ENCODE assay signal across 1 cellular context in the genomic region with DNA sequence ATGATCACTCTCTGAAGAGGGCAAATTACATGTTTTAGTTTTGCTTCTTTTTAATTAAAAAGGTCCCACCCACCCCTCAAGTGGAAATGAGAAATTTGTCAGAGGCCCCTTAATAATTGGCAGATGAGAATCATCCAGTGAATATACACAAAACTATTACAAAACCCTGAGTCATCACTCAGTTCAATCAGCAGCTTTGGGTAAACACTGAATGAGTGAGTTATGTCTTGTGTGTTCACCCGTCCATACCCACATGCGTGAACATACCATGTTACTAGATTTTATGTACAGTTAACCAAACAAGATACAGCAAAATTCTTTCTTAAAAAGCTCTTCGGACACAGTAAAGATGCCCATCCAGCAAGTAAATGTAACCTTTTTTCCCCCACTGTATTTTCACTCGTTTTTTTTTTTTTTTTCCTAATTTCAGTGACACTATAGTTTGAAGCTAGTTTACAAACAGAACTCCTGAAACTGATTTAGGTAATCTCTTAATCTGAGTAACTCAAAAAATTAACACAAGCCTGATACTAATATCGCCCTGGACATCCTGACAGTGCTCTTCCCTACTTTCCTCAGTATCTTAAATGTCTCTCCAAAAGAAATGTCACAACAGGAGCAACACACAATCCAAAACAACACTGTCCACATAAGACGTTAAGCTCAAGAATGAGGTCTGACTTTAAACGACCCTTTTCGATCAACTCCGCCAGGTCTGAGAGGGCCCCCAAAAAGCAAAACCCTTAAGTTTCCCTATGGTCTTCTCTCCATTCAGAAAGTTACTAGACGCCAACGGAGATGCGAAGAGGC.
TF ChIP-seq lines count a peak whose summit lies in the region.

No MANE protein-coding gene starts in this region.

TF ChIP-seq in HepG2, 621 proteins besides CTCF, POLR2A, EP300 and RAD21 (continued from another document and continues in another):
- 0 out of 2 replicates have a peak, but pooled peaks have one; percentile 55 for TF ChIP-seq NAIF1 (CRISPR knock-in tag; IDR thresholded peaks at IDR 0.05; ENCODE audit: borderline replicate concordance)
- TF ChIP-seq, protein P1, sequence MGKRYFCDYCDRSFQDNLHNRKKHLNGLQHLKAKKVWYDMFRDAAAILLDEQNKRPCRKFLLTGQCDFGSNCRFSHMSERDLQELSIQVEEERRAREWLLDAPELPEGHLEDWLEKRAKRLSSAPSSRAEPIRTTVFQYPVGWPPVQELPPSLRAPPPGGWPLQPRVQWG (CRISPR knock-in tag; IDR thresholded peaks at IDR 0.05; ENCODE audit: borderline replicate concordance, low read depth) = no peak
- no peak for TF ChIP-seq JARID2 (CRISPR knock-in tag; IDR thresholded peaks at IDR 0.05; ENCODE audit: insufficient replicate concordance)
- peak; percentile 38; the same call in 1 of the 2 replicates for TF ChIP-seq DMAP1 (CRISPR knock-in tag; IDR thresholded peaks at IDR 0.05)
- TF ChIP-seq, protein P2, sequence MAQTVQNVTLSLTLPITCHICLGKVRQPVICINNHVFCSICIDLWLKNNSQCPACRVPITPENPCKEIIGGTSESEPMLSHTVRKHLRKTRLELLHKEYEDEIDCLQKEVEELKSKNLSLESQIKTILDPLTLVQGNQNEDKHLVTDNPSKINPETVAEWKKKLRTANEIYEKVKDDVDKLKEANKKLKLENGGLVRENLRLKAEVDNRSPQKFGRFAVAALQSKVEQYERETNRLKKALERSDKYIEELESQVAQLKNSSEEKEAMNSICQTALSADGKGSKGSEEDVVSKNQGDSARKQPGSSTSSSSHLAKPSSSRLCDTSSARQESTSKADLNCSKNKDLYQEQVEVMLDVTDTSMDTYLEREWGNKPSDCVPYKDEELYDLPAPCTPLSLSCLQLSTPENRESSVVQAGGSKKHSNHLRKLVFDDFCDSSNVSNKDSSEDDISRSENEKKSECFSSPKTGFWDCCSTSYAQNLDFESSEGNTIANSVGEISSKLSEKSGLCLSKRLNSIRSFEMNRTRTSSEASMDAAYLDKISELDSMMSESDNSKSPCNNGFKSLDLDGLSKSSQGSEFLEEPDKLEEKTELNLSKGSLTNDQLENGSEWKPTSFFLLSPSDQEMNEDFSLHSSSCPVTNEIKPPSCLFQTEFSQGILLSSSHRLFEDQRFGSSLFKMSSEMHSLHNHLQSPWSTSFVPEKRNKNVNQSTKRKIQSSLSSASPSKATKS (CRISPR knock-in tag; IDR thresholded peaks at IDR 0.05) = peak; percentile 65; the same call in 1 of the 2 replicates
- no peak for TF ChIP-seq PHF8 (CRISPR knock-in tag; IDR thresholded peaks at IDR 0.05)
- TF ChIP-seq, protein P3, sequence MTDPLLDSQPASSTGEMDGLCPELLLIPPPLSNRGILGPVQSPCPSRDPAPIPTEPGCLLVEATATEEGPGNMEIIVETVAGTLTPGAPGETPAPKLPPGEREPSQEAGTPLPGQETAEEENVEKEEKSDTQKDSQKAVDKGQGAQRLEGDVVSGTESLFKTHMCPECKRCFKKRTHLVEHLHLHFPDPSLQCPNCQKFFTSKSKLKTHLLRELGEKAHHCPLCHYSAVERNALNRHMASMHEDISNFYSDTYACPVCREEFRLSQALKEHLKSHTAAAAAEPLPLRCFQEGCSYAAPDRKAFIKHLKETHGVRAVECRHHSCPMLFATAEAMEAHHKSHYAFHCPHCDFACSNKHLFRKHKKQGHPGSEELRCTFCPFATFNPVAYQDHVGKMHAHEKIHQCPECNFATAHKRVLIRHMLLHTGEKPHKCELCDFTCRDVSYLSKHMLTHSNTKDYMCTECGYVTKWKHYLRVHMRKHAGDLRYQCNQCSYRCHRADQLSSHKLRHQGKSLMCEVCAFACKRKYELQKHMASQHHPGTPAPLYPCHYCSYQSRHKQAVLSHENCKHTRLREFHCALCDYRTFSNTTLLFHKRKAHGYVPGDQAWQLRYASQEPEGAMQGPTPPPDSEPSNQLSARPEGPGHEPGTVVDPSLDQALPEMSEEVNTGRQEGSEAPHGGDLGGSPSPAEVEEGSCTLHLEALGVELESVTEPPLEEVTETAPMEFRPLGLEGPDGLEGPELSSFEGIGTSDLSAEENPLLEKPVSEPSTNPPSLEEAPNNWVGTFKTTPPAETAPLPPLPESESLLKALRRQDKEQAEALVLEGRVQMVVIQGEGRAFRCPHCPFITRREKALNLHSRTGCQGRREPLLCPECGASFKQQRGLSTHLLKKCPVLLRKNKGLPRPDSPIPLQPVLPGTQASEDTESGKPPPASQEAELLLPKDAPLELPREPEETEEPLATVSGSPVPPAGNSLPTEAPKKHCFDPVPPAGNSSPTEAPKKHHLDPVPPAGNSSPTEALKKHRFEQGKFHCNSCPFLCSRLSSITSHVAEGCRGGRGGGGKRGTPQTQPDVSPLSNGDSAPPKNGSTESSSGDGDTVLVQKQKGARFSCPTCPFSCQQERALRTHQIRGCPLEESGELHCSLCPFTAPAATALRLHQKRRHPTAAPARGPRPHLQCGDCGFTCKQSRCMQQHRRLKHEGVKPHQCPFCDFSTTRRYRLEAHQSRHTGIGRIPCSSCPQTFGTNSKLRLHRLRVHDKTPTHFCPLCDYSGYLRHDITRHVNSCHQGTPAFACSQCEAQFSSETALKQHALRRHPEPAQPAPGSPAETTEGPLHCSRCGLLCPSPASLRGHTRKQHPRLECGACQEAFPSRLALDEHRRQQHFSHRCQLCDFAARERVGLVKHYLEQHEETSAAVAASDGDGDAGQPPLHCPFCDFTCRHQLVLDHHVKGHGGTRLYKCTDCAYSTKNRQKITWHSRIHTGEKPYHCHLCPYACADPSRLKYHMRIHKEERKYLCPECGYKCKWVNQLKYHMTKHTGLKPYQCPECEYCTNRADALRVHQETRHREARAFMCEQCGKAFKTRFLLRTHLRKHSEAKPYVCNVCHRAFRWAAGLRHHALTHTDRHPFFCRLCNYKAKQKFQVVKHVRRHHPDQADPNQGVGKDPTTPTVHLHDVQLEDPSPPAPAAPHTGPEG (CRISPR knock-in tag; IDR thresholded peaks at IDR 0.05) = no peak
- no peak for TF ChIP-seq ZFP36L1 (CRISPR knock-in tag; IDR thresholded peaks at IDR 0.05)
- TF ChIP-seq, protein P4, sequence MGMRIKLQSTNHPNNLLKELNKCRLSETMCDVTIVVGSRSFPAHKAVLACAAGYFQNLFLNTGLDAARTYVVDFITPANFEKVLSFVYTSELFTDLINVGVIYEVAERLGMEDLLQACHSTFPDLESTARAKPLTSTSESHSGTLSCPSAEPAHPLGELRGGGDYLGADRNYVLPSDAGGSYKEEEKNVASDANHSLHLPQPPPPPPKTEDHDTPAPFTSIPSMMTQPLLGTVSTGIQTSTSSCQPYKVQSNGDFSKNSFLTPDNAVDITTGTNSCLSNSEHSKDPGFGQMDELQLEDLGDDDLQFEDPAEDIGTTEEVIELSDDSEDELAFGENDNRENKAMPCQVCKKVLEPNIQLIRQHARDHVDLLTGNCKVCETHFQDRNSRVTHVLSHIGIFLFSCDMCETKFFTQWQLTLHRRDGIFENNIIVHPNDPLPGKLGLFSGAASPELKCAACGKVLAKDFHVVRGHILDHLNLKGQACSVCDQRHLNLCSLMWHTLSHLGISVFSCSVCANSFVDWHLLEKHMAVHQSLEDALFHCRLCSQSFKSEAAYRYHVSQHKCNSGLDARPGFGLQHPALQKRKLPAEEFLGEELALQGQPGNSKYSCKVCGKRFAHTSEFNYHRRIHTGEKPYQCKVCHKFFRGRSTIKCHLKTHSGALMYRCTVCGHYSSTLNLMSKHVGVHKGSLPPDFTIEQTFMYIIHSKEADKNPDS (CRISPR knock-in tag; IDR thresholded peaks at IDR 0.05) = no peak
- TF ChIP-seq BHLHE40 (IDR thresholded peaks at IDR 0.05; ENCODE audit: low read length) = no peak
- peak; percentile 89 for TF ChIP-seq TGIF2 (CRISPR knock-in tag; IDR thresholded peaks at IDR 0.05)
- no peak for TF ChIP-seq MZF1 (CRISPR knock-in tag; IDR thresholded peaks at IDR 0.05; ENCODE audit: borderline replicate concordance)
- TF ChIP-seq ZNF788 (CRISPR knock-in tag; IDR thresholded peaks at IDR 0.05; ENCODE audit: borderline replicate concordance) = no peak
- TF ChIP-seq MEF2D (CRISPR knock-in tag; IDR thresholded peaks at IDR 0.05) = no peak
- TF ChIP-seq, protein P5, sequence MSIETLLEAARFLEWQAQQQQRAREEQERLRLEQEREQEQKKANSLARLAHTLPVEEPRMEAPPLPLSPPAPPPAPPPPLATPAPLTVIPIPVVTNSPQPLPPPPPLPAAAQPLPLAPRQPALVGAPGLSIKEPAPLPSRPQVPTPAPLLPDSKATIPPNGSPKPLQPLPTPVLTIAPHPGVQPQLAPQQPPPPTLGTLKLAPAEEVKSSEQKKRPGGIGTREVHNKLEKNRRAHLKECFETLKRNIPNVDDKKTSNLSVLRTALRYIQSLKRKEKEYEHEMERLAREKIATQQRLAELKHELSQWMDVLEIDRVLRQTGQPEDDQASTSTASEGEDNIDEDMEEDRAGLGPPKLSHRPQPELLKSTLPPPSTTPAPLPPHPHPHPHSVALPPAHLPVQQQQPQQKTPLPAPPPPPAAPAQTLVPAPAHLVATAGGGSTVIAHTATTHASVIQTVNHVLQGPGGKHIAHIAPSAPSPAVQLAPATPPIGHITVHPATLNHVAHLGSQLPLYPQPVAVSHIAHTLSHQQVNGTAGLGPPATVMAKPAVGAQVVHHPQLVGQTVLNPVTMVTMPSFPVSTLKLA (IDR thresholded peaks at IDR 0.05) = no peak
- no peak for TF ChIP-seq BORCS8-MEF2B (CRISPR knock-in tag; IDR thresholded peaks at IDR 0.05)
- TF ChIP-seq, protein P6, sequence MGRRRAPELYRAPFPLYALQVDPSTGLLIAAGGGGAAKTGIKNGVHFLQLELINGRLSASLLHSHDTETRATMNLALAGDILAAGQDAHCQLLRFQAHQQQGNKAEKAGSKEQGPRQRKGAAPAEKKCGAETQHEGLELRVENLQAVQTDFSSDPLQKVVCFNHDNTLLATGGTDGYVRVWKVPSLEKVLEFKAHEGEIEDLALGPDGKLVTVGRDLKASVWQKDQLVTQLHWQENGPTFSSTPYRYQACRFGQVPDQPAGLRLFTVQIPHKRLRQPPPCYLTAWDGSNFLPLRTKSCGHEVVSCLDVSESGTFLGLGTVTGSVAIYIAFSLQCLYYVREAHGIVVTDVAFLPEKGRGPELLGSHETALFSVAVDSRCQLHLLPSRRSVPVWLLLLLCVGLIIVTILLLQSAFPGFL (CRISPR knock-in tag; IDR thresholded peaks at IDR 0.05) = no peak
- TF ChIP-seq ZNF567 (CRISPR knock-in tag; IDR thresholded peaks at IDR 0.05; ENCODE audit: borderline replicate concordance) = no peak
- TF ChIP-seq ZNF337 (CRISPR knock-in tag; IDR thresholded peaks at IDR 0.05; ENCODE audit: borderline replicate concordance, low read depth) = no peak
- TF ChIP-seq, protein P7, sequence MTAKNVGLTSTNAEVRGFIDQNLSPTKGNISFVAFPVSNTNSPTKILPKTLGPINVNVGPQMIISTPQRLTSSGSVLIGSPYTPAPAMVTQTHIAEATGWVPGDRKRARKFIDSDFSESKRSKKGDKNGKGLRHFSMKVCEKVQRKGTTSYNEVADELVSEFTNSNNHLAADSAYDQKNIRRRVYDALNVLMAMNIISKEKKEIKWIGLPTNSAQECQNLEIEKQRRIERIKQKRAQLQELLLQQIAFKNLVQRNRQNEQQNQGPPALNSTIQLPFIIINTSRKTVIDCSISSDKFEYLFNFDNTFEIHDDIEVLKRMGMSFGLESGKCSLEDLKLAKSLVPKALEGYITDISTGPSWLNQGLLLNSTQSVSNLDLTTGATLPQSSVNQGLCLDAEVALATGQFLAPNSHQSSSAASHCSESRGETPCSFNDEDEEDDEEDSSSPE (CRISPR knock-in tag; IDR thresholded peaks at IDR 0.05) = no peak
- no peak for TF ChIP-seq NR2C2 (CRISPR knock-in tag; IDR thresholded peaks at IDR 0.05; ENCODE audit: borderline replicate concordance)
- TF ChIP-seq PAWR (CRISPR knock-in tag; IDR thresholded peaks at IDR 0.05; ENCODE audit: borderline replicate concordance) = no peak
- TF ChIP-seq YEATS4 (CRISPR knock-in tag; IDR thresholded peaks at IDR 0.05; ENCODE audit: borderline replicate concordance) = no peak
- no peak for TF ChIP-seq FOXO1 (CRISPR knock-in tag; IDR thresholded peaks at IDR 0.05)
- TF ChIP-seq NFE2 (CRISPR knock-in tag; IDR thresholded peaks at IDR 0.05) = peak; percentile 73
- TF ChIP-seq RELA (CRISPR knock-in tag; IDR thresholded peaks at IDR 0.05) = no peak
- TF ChIP-seq SETDB1 (CRISPR knock-in tag; IDR thresholded peaks at IDR 0.05; ENCODE audit: borderline replicate concordance) = no peak
- TF ChIP-seq RBM39 (IDR thresholded peaks at IDR 0.05; ENCODE audit: low read depth, low read length, poor library complexity, severe bottlenecking) = no peak
- TF ChIP-seq, protein P8, sequence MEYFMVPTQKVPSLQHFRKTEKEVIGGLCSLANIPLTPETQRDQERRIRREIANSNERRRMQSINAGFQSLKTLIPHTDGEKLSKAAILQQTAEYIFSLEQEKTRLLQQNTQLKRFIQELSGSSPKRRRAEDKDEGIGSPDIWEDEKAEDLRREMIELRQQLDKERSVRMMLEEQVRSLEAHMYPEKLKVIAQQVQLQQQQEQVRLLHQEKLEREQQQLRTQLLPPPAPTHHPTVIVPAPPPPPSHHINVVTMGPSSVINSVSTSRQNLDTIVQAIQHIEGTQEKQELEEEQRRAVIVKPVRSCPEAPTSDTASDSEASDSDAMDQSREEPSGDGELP (IDR thresholded peaks at IDR 0.05; ENCODE audit: borderline replicate concordance, low read depth) = peak; percentile 81; the same call in 1 of the 2 replicates
- no peak for TF ChIP-seq ZNF720 (CRISPR knock-in tag; IDR thresholded peaks at IDR 0.05)
- no peak for TF ChIP-seq SRF (IDR thresholded peaks at IDR 0.05; ENCODE audit: low read depth, low read length)
- no peak for TF ChIP-seq ZNF451 (CRISPR knock-in tag; IDR thresholded peaks at IDR 0.05)
- no peak for TF ChIP-seq ZNF678 (CRISPR knock-in tag; IDR thresholded peaks at IDR 0.05)
- TF ChIP-seq ZNF878 (CRISPR knock-in tag; IDR thresholded peaks at IDR 0.05) = no peak
- TF ChIP-seq, protein P9, sequence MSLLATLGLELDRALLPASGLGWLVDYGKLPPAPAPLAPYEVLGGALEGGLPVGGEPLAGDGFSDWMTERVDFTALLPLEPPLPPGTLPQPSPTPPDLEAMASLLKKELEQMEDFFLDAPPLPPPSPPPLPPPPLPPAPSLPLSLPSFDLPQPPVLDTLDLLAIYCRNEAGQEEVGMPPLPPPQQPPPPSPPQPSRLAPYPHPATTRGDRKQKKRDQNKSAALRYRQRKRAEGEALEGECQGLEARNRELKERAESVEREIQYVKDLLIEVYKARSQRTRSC (CRISPR knock-in tag; IDR thresholded peaks at IDR 0.05; ENCODE audit: low read depth) = no peak
- TF ChIP-seq GZF1 (CRISPR knock-in tag; IDR thresholded peaks at IDR 0.05) = no peak
- TF ChIP-seq XBP1 (CRISPR knock-in tag; IDR thresholded peaks at IDR 0.05) = no peak
- no peak for TF ChIP-seq ZNF30 (CRISPR knock-in tag; IDR thresholded peaks at IDR 0.05)
- TF ChIP-seq, protein P10, sequence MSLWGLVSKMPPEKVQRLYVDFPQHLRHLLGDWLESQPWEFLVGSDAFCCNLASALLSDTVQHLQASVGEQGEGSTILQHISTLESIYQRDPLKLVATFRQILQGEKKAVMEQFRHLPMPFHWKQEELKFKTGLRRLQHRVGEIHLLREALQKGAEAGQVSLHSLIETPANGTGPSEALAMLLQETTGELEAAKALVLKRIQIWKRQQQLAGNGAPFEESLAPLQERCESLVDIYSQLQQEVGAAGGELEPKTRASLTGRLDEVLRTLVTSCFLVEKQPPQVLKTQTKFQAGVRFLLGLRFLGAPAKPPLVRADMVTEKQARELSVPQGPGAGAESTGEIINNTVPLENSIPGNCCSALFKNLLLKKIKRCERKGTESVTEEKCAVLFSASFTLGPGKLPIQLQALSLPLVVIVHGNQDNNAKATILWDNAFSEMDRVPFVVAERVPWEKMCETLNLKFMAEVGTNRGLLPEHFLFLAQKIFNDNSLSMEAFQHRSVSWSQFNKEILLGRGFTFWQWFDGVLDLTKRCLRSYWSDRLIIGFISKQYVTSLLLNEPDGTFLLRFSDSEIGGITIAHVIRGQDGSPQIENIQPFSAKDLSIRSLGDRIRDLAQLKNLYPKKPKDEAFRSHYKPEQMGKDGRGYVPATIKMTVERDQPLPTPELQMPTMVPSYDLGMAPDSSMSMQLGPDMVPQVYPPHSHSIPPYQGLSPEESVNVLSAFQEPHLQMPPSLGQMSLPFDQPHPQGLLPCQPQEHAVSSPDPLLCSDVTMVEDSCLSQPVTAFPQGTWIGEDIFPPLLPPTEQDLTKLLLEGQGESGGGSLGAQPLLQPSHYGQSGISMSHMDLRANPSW (CRISPR knock-in tag; IDR thresholded peaks at IDR 0.05; ENCODE audit: borderline replicate concordance) = no peak
